Comparison of ENCODE assay signal across 35 cellular contexts in the genomic region with DNA sequence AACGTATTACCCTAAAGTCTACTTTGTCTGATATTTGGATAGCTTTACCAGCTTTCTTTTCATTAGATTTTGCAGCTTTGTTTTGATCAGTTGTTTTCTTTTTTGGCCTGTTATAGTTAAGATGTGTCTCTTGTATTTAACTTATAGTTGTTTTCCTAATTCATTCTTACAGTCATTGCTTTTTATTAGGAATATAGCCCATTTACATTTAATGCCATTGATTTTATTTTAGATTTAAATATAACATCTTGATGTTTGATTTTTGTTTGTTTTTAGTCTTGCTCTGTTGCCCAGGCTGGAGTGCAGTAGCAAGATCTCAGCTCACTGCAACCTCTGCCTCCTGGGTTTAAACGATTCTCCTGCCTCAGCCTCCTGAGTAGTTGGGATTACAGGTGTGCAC.
DNase-seq lines count a peak whose midpoint lies in the region; ATAC-seq, FAIRE-seq and TF ChIP-seq lines count a peak whose summit lies in the region.
"Had no signal": no experiment of that assay in that cellular context is flagged by ENCODE, and none has a peak within 500 bp of the region (broad histone marks: within the 10 kb centered on the region; RNA-seq: fewer than 3 reads in every experiment).

No MANE protein-coding gene starts in this region.

- peaks cover 2% of the 10 kb centered on the region for H3K36me3 Mint-ChIP-seq in activated T-cell treated with anti-CD3 and anti-CD28 coated beads, Interleukin-2, amount 50 U/mL, for 4 hours (ENCODE audit: insufficient read depth)
- H3K36me3 Mint-ChIP-seq in activated T-cell treated with anti-CD3 and anti-CD28 coated beads, Interleukin-2, amount 50 U/mL, for 72 hours (ENCODE audit: insufficient read depth in 2 of 2) = peaks cover 3 to 8% of the 10 kb centered on the region in 2 donors
- H3K36me3 Mint-ChIP-seq: CD14-positive monocyte; CD4-positive, CD25-positive, alpha-beta regulatory T cell; CD8-positive, alpha-beta T cell had no signal

- no peak for ATAC-seq in activated T-cell treated with anti-CD3 and anti-CD28 coated beads, Interleukin-2, amount 50 U/mL, for 4 hours
- no peak for ATAC-seq in activated T-cell treated with anti-CD3 and anti-CD28 coated beads, Interleukin-2, amount 50 U/mL, for 72 hours (replicated peaks in 1 of 2)
- ATAC-seq in K562 (no peak), HG03460 (IDR thresholded peaks at IDR 0.05; ENCODE audit: unreplicated experiment) (no peak)
- ATAC-seq: A549; CD8-positive, alpha-beta T cell had no signal

- H2AFZ ChIP-seq in K562 (ENCODE audit: low read depth, low read length) = no peak overlapping the region

- H3K9me3 ChIP-seq in K562 (replicated peaks; ENCODE audit: control insufficient read depth, insufficient read depth, low read depth, low read length) = no peaks in the 10 kb centered on the region
- H3K9me3 ChIP-seq: BE2C, Caco-2 had no signal

- no peak overlapping the region for H3K27ac Mint-ChIP-seq in activated T-cell treated with anti-CD3 and anti-CD28 coated beads, Interleukin-2, amount 50 U/mL, for 72 hours
- H3K27ac Mint-ChIP-seq: B cell; CD14-positive monocyte; CD4-positive, alpha-beta memory T cell; CD4-positive, alpha-beta T cell; CD8-positive, alpha-beta memory T cell; CD8-positive, alpha-beta T cell had no signal

- intact Hi-C loops in K562 (cut with micrococcal nuclease) = no loop called here
- intact Hi-C loops in posterior vena cava (cut with DNase I) = no loop called here

- in situ Hi-C loops in K562 (cut with MboI) = no loop called here

- no peak for DNase-seq in activated T-cell treated with anti-CD3 and anti-CD28 coated beads, Interleukin-2, amount 50 U/mL, for 4 hours
- DNase-seq in activated T-cell treated with anti-CD3 and anti-CD28 coated beads, Interleukin-2, amount 50 U/mL, for 72 hours = no peak
- DNase-seq in K562 (ENCODE audit: extremely low read depth in 1 of 4, low spot score in 3 of 4) (no peak), posterior vena cava (ENCODE audit: low spot score) (peak; percentile 18), NCI-H1417 (lab: John Stamatoyannopoulos, UW) (no peak)
- DNase-seq: 8988T; ACHN; AML-193; BE2C; C1 segment of cervical spinal cord; Caco-2; Calu3; CD4-positive, alpha-beta memory T cell; CD4-positive, alpha-beta T cell; CD4-positive, CD25-positive, alpha-beta regulatory T cell; CD8-positive, alpha-beta memory T cell; COR-L47; DMS 273 treated with DMSO at 0.1 percent for 48 hours; DMS153; DMS53; DMS79; DMS79 treated with DMSO at 0.1 percent for 48 hours; DND-41; EL had no signal

- 0% methylated on average over 2 of the region's 2 CpGs for WGBS in K562 (ENCODE audit: insufficient coverage, low coverage, missing lambda C conversion rate)

- no peaks in the 10 kb centered on the region for H4K20me1 ChIP-seq in K562 (replicated peaks; ENCODE audit: control insufficient read depth, insufficient read depth, low read length)
- H4K20me1 ChIP-seq: BLaER1; BLaER1 treated with 17β-estradiol and CSF1 and Interleukin-3, amounts not matched to agents 10 nM and 100 nM had no signal

- no peak for TF ChIP-seq CTCF in K562 (IDR thresholded peaks at IDR 0.05 in 2 of 3, conservative IDR thresholded peaks at IDR 0.05 in 1 of 3; ENCODE audit: insufficient read depth in 2 of 3, low read depth in 1 of 3, low read length in 3 of 3)

- H3K4me2 ChIP-seq in K562 (ENCODE audit: insufficient read depth, low read length) = no peak overlapping the region
- H3K4me2 ChIP-seq: A549; BLaER1; BLaER1 treated with 17β-estradiol and CSF1 and Interleukin-3, amounts not matched to agents 10 nM and 100 nM had no signal

- H3K4me1 Mint-ChIP-seq in activated T-cell treated with anti-CD3 and anti-CD28 coated beads, Interleukin-2, amount 50 U/mL, for 4 hours (ENCODE audit: low read depth) = peaks cover 13% of the 10 kb centered on the region
- H3K4me1 Mint-ChIP-seq in activated T-cell treated with anti-CD3 and anti-CD28 coated beads, Interleukin-2, amount 50 U/mL, for 72 hours (ENCODE audit: low read depth) = no peaks in the 10 kb centered on the region
- H3K4me1 Mint-ChIP-seq: B cell, CD14-positive monocyte had no signal

- no peaks in the 10 kb centered on the region for H3K27me3 Mint-ChIP-seq in activated T-cell treated with anti-CD3 and anti-CD28 coated beads, Interleukin-2, amount 50 U/mL, for 4 hours (ENCODE audit: low read depth)
- no peaks in the 10 kb centered on the region for H3K27me3 Mint-ChIP-seq in activated T-cell treated with anti-CD3 and anti-CD28 coated beads, Interleukin-2, amount 50 U/mL, for 72 hours (ENCODE audit: low read depth)
- H3K27me3 Mint-ChIP-seq: CD4-positive, alpha-beta memory T cell; CD4-positive, alpha-beta T cell had no signal

- H3K9ac ChIP-seq in K562 (ENCODE audit: insufficient read depth in 1 of 2, low read depth in 2 of 2, low read length in 2 of 2) = no peak overlapping the region
- H3K9ac ChIP-seq: BLaER1; BLaER1 treated with 17β-estradiol and CSF1 and Interleukin-3, amounts not matched to agents 10 nM and 100 nM had no signal

- no peaks in the 10 kb centered on the region for H3K79me2 ChIP-seq in K562 (ENCODE audit: control insufficient read depth, insufficient read depth, low read length)

- peaks cover 5% of the 10 kb centered on the region for H3K9me3 Mint-ChIP-seq in activated T-cell treated with anti-CD3 and anti-CD28 coated beads, Interleukin-2, amount 50 U/mL, for 4 hours
- H3K9me3 Mint-ChIP-seq in activated T-cell treated with anti-CD3 and anti-CD28 coated beads, Interleukin-2, amount 50 U/mL, for 72 hours = peaks cover 4 to 12% of the 10 kb centered on the region in 2 donors

- no peak for FAIRE-seq in K562 (lab: Jason Lieb, UNC)
- FAIRE-seq: A204.1, A549, D721Med had no signal

- H3K9me1 ChIP-seq in K562 (ENCODE audit: control insufficient read depth, insufficient read depth, low read length) = no peaks in the 10 kb centered on the region

- H3K4me1 ChIP-seq in K562 (replicated peaks in 1 of 2; ENCODE audit: control insufficient read depth in 2 of 2, insufficient read depth in 2 of 2, low read length in 2 of 2) = no peaks in the 10 kb centered on the region
- H3K4me1 ChIP-seq: A549, BE2C, Caco-2 had no signal

- TF ChIP-seq RAD21 in K562 (CRISPR knock-in tag; conservative IDR thresholded peaks at IDR 0.05 in 1 of 2, IDR thresholded peaks at IDR 0.05 in 1 of 2) = no peak

- H3K27me3 ChIP-seq in K562 (ENCODE audit: control insufficient read depth in 2 of 2, insufficient read depth in 2 of 2, low read length in 2 of 2) = peaks cover 0 to 6% of the 10 kb centered on the region in 2 experiments; a peak in 1 of 5 replicates
- H3K27me3 ChIP-seq: BE2C; BLaER1; BLaER1 treated with 17β-estradiol and CSF1 and Interleukin-3, amounts not matched to agents 10 nM and 100 nM had no signal

- H3K4me3 ChIP-seq in K562 = no peak overlapping the region
- H3K4me3 ChIP-seq: A549; BLaER1; BLaER1 treated with 17β-estradiol and CSF1 and Interleukin-3, amounts not matched to agents 10 nM and 100 nM had no signal

- H3K36me3 ChIP-seq in K562 (ENCODE audit: control insufficient read depth, insufficient read depth, low read length) = no peaks in the 10 kb centered on the region
- H3K36me3 ChIP-seq: BE2C, BLaER1 had no signal

- no peak overlapping the region for H3K27ac ChIP-seq in K562 (ENCODE audit: extremely low read depth, low read depth, low read length)
- H3K27ac ChIP-seq: 22Rv1; A549; BLaER1; BLaER1 treated with 17β-estradiol and CSF1 and Interleukin-3, amounts not matched to agents 10 nM and 100 nM; C4-2B had no signal

- POLR2A ChIA-PET in K562 (lab: Yijun Ruan, JAX) = interaction anchor here (1.2 kb wide), 1 partner anchor 10 kb away, joined by 3 read pairs; no protein-coding TSS in a partner anchor

- CTCF ChIA-PET in K562 (lab: Yijun Ruan, JAX; ENCODE audit: low intra/inter-chr PET ratio) = no interaction called here

- no TSS peak for BruUV-seq in K562 (replicated peaks; lab: Mats Ljungman, UMichigan)

- no peak for TF ChIP-seq EP300 in K562 (IDR thresholded peaks at IDR 0.05; ENCODE audit: low read length)

- TF ChIP-seq POLR2A in K562 (conservative IDR thresholded peaks at IDR 0.05) = no peak

- H3K4me3 Mint-ChIP-seq in activated T-cell treated with anti-CD3 and anti-CD28 coated beads, Interleukin-2, amount 50 U/mL, for 4 hours = peak overlapping the region; percentile 2
- H3K4me3 Mint-ChIP-seq in activated T-cell treated with anti-CD3 and anti-CD28 coated beads, Interleukin-2, amount 50 U/mL, for 72 hours = no peak overlapping the region
- H3K4me3 Mint-ChIP-seq: B cell; CD14-positive monocyte; CD4-positive, alpha-beta memory T cell; CD4-positive, alpha-beta T cell; CD4-positive, CD25-positive, alpha-beta regulatory T cell; CD8-positive, alpha-beta memory T cell; CD8-positive, alpha-beta T cell had no signal

TF ChIP-seq in K562, 482 proteins besides CTCF, POLR2A, EP300 and RAD21:
- TF ChIP-seq DPF2 (IDR thresholded peaks at IDR 0.05) = no peak
- no peak for TF ChIP-seq MYNN (IDR thresholded peaks at IDR 0.05)
- no peak for TF ChIP-seq MYNN (CRISPR knock-in tag; IDR thresholded peaks at IDR 0.05)
- TF ChIP-seq ZNF507 (tag; conservative IDR thresholded peaks at IDR 0.05) = peak; percentile 91
